8 cellular contexts compared by ENCODE assay signal in the genomic region with DNA sequence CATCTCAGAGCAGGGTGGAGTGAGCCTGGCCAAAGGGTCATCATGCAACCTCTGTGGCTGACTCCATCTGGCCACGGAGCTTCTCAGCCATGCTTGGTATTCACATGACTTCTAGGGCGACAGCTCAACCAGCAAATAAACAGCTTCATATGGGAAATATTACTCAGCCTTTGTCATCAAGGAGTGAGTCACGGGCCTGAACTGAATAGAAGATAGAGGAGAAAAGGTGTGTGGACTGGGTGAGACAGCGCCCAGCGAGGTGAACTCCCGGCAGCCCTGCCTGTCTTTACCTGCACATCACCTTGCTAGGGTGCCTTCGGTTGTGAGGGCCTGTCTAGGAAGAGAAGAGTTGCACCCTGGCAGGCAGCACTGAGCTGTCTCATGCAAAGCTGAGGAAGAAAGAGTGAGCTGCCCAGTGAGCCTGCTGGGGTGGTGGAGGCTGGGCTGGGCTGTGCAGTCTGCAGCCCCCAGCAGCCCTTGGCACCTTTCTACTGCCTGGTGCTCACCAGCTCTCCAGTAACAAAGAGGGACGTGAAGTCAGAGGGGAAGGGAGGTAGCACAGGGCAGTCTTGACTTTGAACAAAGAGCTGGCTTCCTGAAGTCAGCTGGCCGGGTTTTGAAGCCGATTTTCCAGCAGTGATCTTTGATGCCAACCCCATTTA.
A peak's percentile ranks its signal among the peaks of the same experiment; 100 is the strongest.
DNase-seq lines count a peak whose midpoint lies in the region; ATAC-seq and TF ChIP-seq lines count a peak whose summit lies in the region.

No MANE protein-coding gene starts in this region.

- H3T11ph ChIP-seq in H9 (ENCODE audit: low read length) = no peak overlapping the region

- WGBS in H9 (ENCODE audit: extremely low coverage, insufficient read length, low lambda C conversion rate) = no CpG with 5 or more reads among the region's 10 CpGs
- 55 to 70% methylated on average over 5 to 10 of the region's 10 CpGs for WGBS in transverse colon (ENCODE audit: low coverage in 1 of 2), 2 donors

- H3K4me1 ChIP-seq in H9 (ENCODE audit: insufficient read depth, low read length) = no peaks in the 10 kb centered on the region; the same call in 1 of the 2 replicates
- peaks cover 41 to 50% (median 48%) of the 10 kb centered on the region in 4 donors for H3K4me1 ChIP-seq in transverse colon

- H3K9me3 ChIP-seq in H9 (ENCODE audit: control insufficient read depth, low read depth, low read length) (no peaks in the 10 kb centered on the region), transverse colon (no peaks in the 10 kb centered on the region)

- H3K36me3 ChIP-seq in transverse colon = no peaks in the 10 kb centered on the region

- H2BK5ac ChIP-seq in H9 (ENCODE audit: insufficient read length, low read length) = no peak overlapping the region

- H4K5ac ChIP-seq in H9 (ENCODE audit: insufficient read length, low read depth, low read length) = no peak overlapping the region

- H3K27ac ChIP-seq in H9 (ENCODE audit: insufficient read length, low read depth, low read length) (no peak overlapping the region), transverse colon (peak overlapping the region; percentile 71 to 85 (median 80))

- ATAC-seq in activated T-cell treated with anti-CD3 and anti-CD28 coated beads, Interleukin-2, amount 50 U/mL, for 72 hours (replicated peaks in 1 of 2) = peak; percentile 87 to 88
- ATAC-seq in GM19395 (IDR thresholded peaks at IDR 0.05; ENCODE audit: unreplicated experiment) = no peak

- H3K4ac ChIP-seq in H9 (ENCODE audit: low read depth, low read length) = no peak overlapping the region

- H4K8ac ChIP-seq in H9 (replicated peaks; ENCODE audit: insufficient read length, low read depth, low read length) = no peak overlapping the region

- no peak overlapping the region for H3K4me3 ChIP-seq in AG04449 (ENCODE audit: low read depth, low read length)
- no peak overlapping the region for H3K4me3 ChIP-seq in transverse colon

- TF ChIP-seq CTCF in AG04449 (IDR thresholded peaks at IDR 0.05; ENCODE audit: insufficient read depth, low read length, missing control alignments) (no peak), H9 (conservative IDR thresholded peaks at IDR 0.05) (no peak), transverse colon (IDR thresholded peaks at IDR 0.05) (no peak)

- no peaks in the 10 kb centered on the region for H3K36me3 Mint-ChIP-seq in H9 (ENCODE audit: insufficient read depth in 1 of 3, low read depth in 3 of 3)
- no peaks in the 10 kb centered on the region for H3K36me3 Mint-ChIP-seq in activated T-cell treated with anti-CD3 and anti-CD28 coated beads, Interleukin-2, amount 50 U/mL, for 72 hours (ENCODE audit: insufficient read depth in 2 of 2)

- H4K91ac ChIP-seq in H9 (ENCODE audit: insufficient read length, low read depth, low read length) = no peak overlapping the region

- POLR2A ChIA-PET in AG04449 (lab: Yijun Ruan, JAX) = interaction anchor here (0.6 to 2.0 kb wide), 13 partner anchors 12 to 122 kb away, joined by 3 to 13 read pairs (median 4); partner anchors contain the start of gene EGFR

- H3K9ac ChIP-seq in H9 (ENCODE audit: extremely low read depth, insufficient read length, low read length) = no peak overlapping the region

- DNase-seq in AG04449 (ENCODE audit: low read depth, low spot score) (peak; percentile 89), H9 (no peak), kidney tubule cell (ENCODE audit: low spot score) (peak; percentile 100), transverse colon (peak; percentile 56), D341Med (ENCODE audit: low spot score) (no peak), DMS 273 treated with DMSO at 0.1 percent for 48 hours (lab: John Stamatoyannopoulos, UW) (no peak)
- peak; percentile 54 to 57 for DNase-seq in activated T-cell treated with anti-CD3 and anti-CD28 coated beads, Interleukin-2, amount 50 U/mL, for 72 hours

- peak; percentile 28 for TF ChIP-seq EP300 in transverse colon (IDR thresholded peaks at IDR 0.05; ENCODE audit: low read depth)

- H3K56ac ChIP-seq in H9 (ENCODE audit: insufficient read length, low read depth, low read length) = no peak overlapping the region

- H3K27me3 Mint-ChIP-seq in H9 (ENCODE audit: low read depth) = no peaks in the 10 kb centered on the region
- peaks cover 15% of the 10 kb centered on the region for H3K27me3 Mint-ChIP-seq in activated T-cell treated with anti-CD3 and anti-CD28 coated beads, Interleukin-2, amount 50 U/mL, for 72 hours (ENCODE audit: low read depth)

- no peak overlapping the region for H2BK20ac ChIP-seq in H9 (ENCODE audit: low read depth, low read length, poor library complexity, severe bottlenecking)

- no peaks in the 10 kb centered on the region for H3K79me2 ChIP-seq in H9 (ENCODE audit: insufficient read depth, low read length)

- in situ Hi-C loops in transverse colon (cut with MboI; ENCODE audit: low pct_ligation_motif_present in 1 of 4, low pct_unique_long_range_greater_than_20kb in 1 of 4, low sequenced_read_pairs in 3 of 4) = no loop called here

- H3K18ac ChIP-seq in H9 (ENCODE audit: insufficient read length, low read depth, low read length) = no peak overlapping the region

- H3K14ac ChIP-seq in H9 (ENCODE audit: insufficient read depth, low read length) = peak overlapping the region; percentile 34; the same call in 1 of the 2 replicates

- H3K27me3 ChIP-seq in H9 (ENCODE audit: insufficient read depth, low read length) = no peaks in the 10 kb centered on the region
- no peaks in the 10 kb centered on the region for H3K27me3 ChIP-seq in transverse colon

- H3K4me2 ChIP-seq in H9 (ENCODE audit: insufficient read depth, insufficient read length, low read length) = no peak overlapping the region

- no peak overlapping the region for H2BK120ac ChIP-seq in H9 (ENCODE audit: low read depth, low read length, poor library complexity, severe bottlenecking)

- no peaks in the 10 kb centered on the region for H3K9me3 Mint-ChIP-seq in H9
- peaks cover 0 to 2% of the 10 kb centered on the region in 2 donors for H3K9me3 Mint-ChIP-seq in activated T-cell treated with anti-CD3 and anti-CD28 coated beads, Interleukin-2, amount 50 U/mL, for 72 hours

- no peak for TF ChIP-seq POLR2A in transverse colon (IDR thresholded peaks at IDR 0.05)

- H3K23me2 ChIP-seq in H9 (ENCODE audit: insufficient read length, low read depth, low read length, poor library complexity, severe bottlenecking) = no peaks in the 10 kb centered on the region

- peaks cover 23 to 25% of the 10 kb centered on the region in 2 experiments for H3K4me1 Mint-ChIP-seq in H9
- peaks cover 23% of the 10 kb centered on the region for H3K4me1 Mint-ChIP-seq in activated T-cell treated with anti-CD3 and anti-CD28 coated beads, Interleukin-2, amount 50 U/mL, for 72 hours (ENCODE audit: low read depth)

- H3K23ac ChIP-seq in H9 (ENCODE audit: insufficient read length, low read depth, low read length) = no peak overlapping the region

- intact Hi-C loops in transverse colon (cut with DNase I; ENCODE audit: low total_unique reads) = loop anchor here (10.0 kb wide), 1 partner anchor 108 kb away; no protein-coding TSS in a partner anchor

- H3K27ac Mint-ChIP-seq in H9 = no peak overlapping the region; a peak in 2 of 7 replicates
- peak overlapping the region; percentile 64 for H3K27ac Mint-ChIP-seq in activated T-cell treated with anti-CD3 and anti-CD28 coated beads, Interleukin-2, amount 50 U/mL, for 72 hours

- H3K79me1 ChIP-seq in H9 (ENCODE audit: insufficient read depth, low read depth, low read length, poor library complexity, severe bottlenecking) = no peaks in the 10 kb centered on the region

- H3K4me3 Mint-ChIP-seq in H9 = no peak overlapping the region
- H3K4me3 Mint-ChIP-seq in activated T-cell treated with anti-CD3 and anti-CD28 coated beads, Interleukin-2, amount 50 U/mL, for 72 hours = peak overlapping the region; percentile 8 to 56

- no peak overlapping the region for H2BK12ac ChIP-seq in H9 (ENCODE audit: insufficient read length, low read depth, low read length)

- H4K20me1 ChIP-seq in H9 (ENCODE audit: control insufficient read depth, insufficient read depth, insufficient read length) = peaks cover 2% of the 10 kb centered on the region

- CTCF ChIA-PET in AG04449 (lab: Yijun Ruan, JAX) = interaction anchor here (0.6 to 2.7 kb wide), 14 partner anchors 9 to 359 kb away, joined by 3 to 14 read pairs (median 3); no protein-coding TSS in a partner anchor

- no peak overlapping the region for H2AFZ ChIP-seq in H9 (ENCODE audit: low read length)

- no peak overlapping the region for H2AK5ac ChIP-seq in H9 (ENCODE audit: insufficient read length, low read length)

- H2BK15ac ChIP-seq in H9 (ENCODE audit: low read depth, low read length) = no peak overlapping the region

Comparison
In these comparisons a context has a peak if more than half of its experiments do, and no peak if none do; other contexts are left out.
1. DNase-seq: peak in AG04449 (single experiment), activated T-cell treated with anti-CD3 and anti-CD28 coated beads, Interleukin-2, amount 50 U/mL, for 72 hours (2 of 2), kidney tubule cell (single experiment) and transverse colon (single experiment); none in H9 (single experiment), D341Med (single experiment) and DMS 273 treated with DMSO at 0.1 percent for 48 hours (single experiment).
2. H3K4me3 Mint-ChIP-seq: peak in activated T-cell treated with anti-CD3 and anti-CD28 coated beads, Interleukin-2, amount 50 U/mL, for 72 hours (2 of 2); none in H9 (0 of 2).